In genomic region chr17:47531228-47531820, GRCh38 we compare ENCODE assay signal across 8 cellular contexts. TPM values are rescaled to one million over a fixed set of nuclear protein-coding genes. Genes with fewer than 3 reads are reported as not detected.
DNase-seq lines count a peak whose midpoint lies in the region; ATAC-seq and TF ChIP-seq lines count a peak whose summit lies in the region.
"Not testable (repeated sequence)": the region's sequence is repeated elsewhere in the genome, so short reads cannot be mapped to it uniquely, and the experiment has no call there.

No MANE protein-coding gene starts in this region.

- peaks cover 34% of the 10 kb centered on the region for H3K79me2 ChIP-seq in MM.1S (ENCODE audit: low read length)

- H3K4me3 Mint-ChIP-seq in activated CD8-positive, alpha-beta T cell treated with anti-CD3 and anti-CD28 coated beads, Interleukin-2, amount 10 ng/mL, durations not matched to agents 7 days and 5 days = peak overlapping the region; percentile 94

- peak overlapping the region; percentile 71 for H3K4me3 ChIP-seq in AG10803 (ENCODE audit: low read length)
- H3K4me3 ChIP-seq in MM.1S (ENCODE audit: low read length) = peak overlapping the region; percentile 64; the same call in 1 of the 2 replicates
- peak overlapping the region; percentile 56 for H3K4me3 ChIP-seq in effector memory CD4-positive, alpha-beta T cell (ENCODE audit: insufficient read depth, low read depth, low read length, poor library complexity, severe bottlenecking)
- H3K4me3 ChIP-seq in skeletal muscle satellite cell (ENCODE audit: low read length) = peak overlapping the region; percentile 74

- not testable (repeated sequence) for H3K36me3 Mint-ChIP-seq in activated CD8-positive, alpha-beta T cell treated with anti-CD3 and anti-CD28 coated beads, Interleukin-2, amount 10 ng/mL, durations not matched to agents 7 days and 5 days (ENCODE audit: low read depth)

- H3K9me3 ChIP-seq in MM.1S (replicated peaks; ENCODE audit: insufficient read depth, low read length); effector memory CD4-positive, alpha-beta T cell (ENCODE audit: control insufficient read depth, low read length); skeletal muscle satellite cell (replicated peaks; ENCODE audit: low read length): not testable (repeated sequence)

- POLR2A ChIA-PET in activated CD8-positive, alpha-beta T cell treated with anti-CD3 and anti-CD28 coated beads, Interleukin-2, amount 10 ng/mL, durations not matched to agents 7 days and 5 days (lab: Charles Lee) = interaction anchor here (0.6 kb wide), 1 partner anchor 38 kb away, joined by 4 read pairs; no protein-coding TSS in a partner anchor

- DNase-seq in AG10803 (ENCODE audit: low read depth); MM.1S: not testable (repeated sequence)
- peak; percentile 23 for DNase-seq in activated CD8-positive, alpha-beta T cell treated with anti-CD3 and anti-CD28 coated beads, Interleukin-2, amount 10 ng/mL, durations not matched to agents 7 days and 5 days
- peak in 2 of 3 donors; percentile 1 to 4 for DNase-seq in effector memory CD4-positive, alpha-beta T cell
- DNase-seq in left kidney (ENCODE audit: low read depth, low spot score) = peak; percentile 36

- ATAC-seq in GM18909 (IDR thresholded peaks at IDR 0.05; ENCODE audit: poor library complexity, unreplicated experiment) = peak; percentile 33
- peak; percentile 37 for ATAC-seq in HG02852 (IDR thresholded peaks at IDR 0.05; ENCODE audit: unreplicated experiment)
- ATAC-seq in activated CD8-positive, alpha-beta T cell treated with anti-CD3 and anti-CD28 coated beads, Interleukin-2, amount 10 ng/mL, durations not matched to agents 7 days and 5 days = peak; percentile 57

- not testable (repeated sequence) for H3K4me1 ChIP-seq in MM.1S (ENCODE audit: low read length); effector memory CD4-positive, alpha-beta T cell (ENCODE audit: control insufficient read depth, insufficient read depth, low read length, poor library complexity, severe bottlenecking); skeletal muscle satellite cell (ENCODE audit: control insufficient read depth, insufficient read depth, low read length)

- not testable (repeated sequence) for H3F3A ChIP-seq in MM.1S (ENCODE audit: insufficient read depth, low read length)

- not testable (repeated sequence) for H3K4me1 Mint-ChIP-seq in activated CD8-positive, alpha-beta T cell treated with anti-CD3 and anti-CD28 coated beads, Interleukin-2, amount 10 ng/mL, durations not matched to agents 7 days and 5 days (ENCODE audit: low read depth)

- not testable (repeated sequence) for H3K9me3 Mint-ChIP-seq in activated CD8-positive, alpha-beta T cell treated with anti-CD3 and anti-CD28 coated beads, Interleukin-2, amount 10 ng/mL, durations not matched to agents 7 days and 5 days (ENCODE audit: insufficient read depth)

- not testable (repeated sequence) for H2AFZ ChIP-seq in MM.1S (ENCODE audit: low read length)

- H3K27me3 ChIP-seq in MM.1S (replicated peaks; ENCODE audit: insufficient read depth, low read length); effector memory CD4-positive, alpha-beta T cell (replicated peaks; ENCODE audit: control insufficient read depth, insufficient read depth, low read length, poor library complexity, severe bottlenecking); skeletal muscle satellite cell (ENCODE audit: control insufficient read depth, insufficient read depth, low read length): not testable (repeated sequence)

- not testable (repeated sequence) for TF ChIP-seq CTCF in AG10803 (conservative IDR thresholded peaks at IDR 0.05; ENCODE audit: low read length); MM.1S (IDR thresholded peaks at IDR 0.05; ENCODE audit: low read length)

- not testable (repeated sequence) for H3K36me3 ChIP-seq in MM.1S (replicated peaks; ENCODE audit: insufficient read depth, low read length); effector memory CD4-positive, alpha-beta T cell (ENCODE audit: control insufficient read depth, insufficient read depth, low read length); skeletal muscle satellite cell (ENCODE audit: insufficient read depth, low read length)

- CTCF ChIA-PET in activated CD8-positive, alpha-beta T cell treated with anti-CD3 and anti-CD28 coated beads, Interleukin-2, amount 10 ng/mL, durations not matched to agents 7 days and 5 days (lab: Charles Lee) = interaction anchor here (1.2 kb wide), 1 partner anchor 170 kb away, joined by 3 read pairs; no protein-coding TSS in a partner anchor

- H3K9me2 ChIP-seq in MM.1S (replicated peaks; ENCODE audit: insufficient read depth, low read length) = not testable (repeated sequence)

- H3K9ac ChIP-seq in MM.1S (ENCODE audit: low read length) (peak overlapping the region; percentile 53; the same call in 1 of the 2 replicates), skeletal muscle satellite cell (ENCODE audit: low read depth, low read length) (peak overlapping the region; percentile 86)

- H3K4me2 ChIP-seq in MM.1S (ENCODE audit: low read depth, low read length) = not testable (repeated sequence)
- peak overlapping the region; percentile 82 for H3K4me2 ChIP-seq in skeletal muscle satellite cell (ENCODE audit: low read length)

- not testable (repeated sequence) for H3K27me3 Mint-ChIP-seq in activated CD8-positive, alpha-beta T cell treated with anti-CD3 and anti-CD28 coated beads, Interleukin-2, amount 10 ng/mL, durations not matched to agents 7 days and 5 days (ENCODE audit: low read depth)

- H4K20me1 ChIP-seq in MM.1S (ENCODE audit: insufficient read depth, low read length) = not testable (repeated sequence)

- H3K27ac ChIP-seq in MM.1S (ENCODE audit: low read length) = peak overlapping the region; percentile 41; the same call in 1 of the 2 replicates
- H3K27ac ChIP-seq in effector memory CD4-positive, alpha-beta T cell (ENCODE audit: insufficient read depth, low read length, poor library complexity, severe bottlenecking) = peak overlapping the region; percentile 55

- not testable (repeated sequence) for H3K27ac Mint-ChIP-seq in activated CD8-positive, alpha-beta T cell treated with anti-CD3 and anti-CD28 coated beads, Interleukin-2, amount 10 ng/mL, durations not matched to agents 7 days and 5 days

RNA-seq across cellular contexts. Expression of gene NPEPPS, which starts 0.4 kb away (rescaled TPM):
- 10 to 100 TPM; 83.8 to 92.2 TPM for total RNA-seq in activated CD8-positive, alpha-beta T cell treated with anti-CD3 and anti-CD28 coated beads, Interleukin-2, amount 10 ng/mL, durations not matched to agents 7 days and 5 days
- total RNA-seq in skeletal muscle satellite cell (2012; rRNA removed) = 58.3 and 74.5 TPM in 2 replicates
